1 cellular context compared by ENCODE assay signal in the genomic region with DNA sequence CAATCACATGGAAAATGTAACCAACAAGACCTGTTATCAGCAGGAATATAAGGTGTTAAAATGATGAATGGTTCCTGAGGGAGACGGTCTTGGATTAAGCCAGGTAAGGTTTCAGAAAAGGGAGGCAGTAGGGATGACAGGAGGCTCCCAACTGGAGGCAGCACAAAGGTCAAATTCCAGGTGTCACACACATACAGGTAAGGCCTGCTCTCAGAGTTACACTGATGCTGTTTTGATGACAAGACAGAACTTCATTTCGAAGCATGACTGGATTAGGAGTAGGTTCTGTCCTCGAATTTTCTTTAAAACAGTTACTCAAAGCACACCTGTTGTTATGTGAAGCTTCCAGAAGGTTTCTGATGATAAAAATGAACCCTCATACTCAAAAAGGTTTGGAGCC.
TF ChIP-seq lines count a peak whose summit lies in the region.

No MANE protein-coding gene starts in this region.

TF ChIP-seq in WTC11, 78 proteins besides CTCF, POLR2A, EP300 and RAD21 (continued from another document):
- TF ChIP-seq, protein P1, sequence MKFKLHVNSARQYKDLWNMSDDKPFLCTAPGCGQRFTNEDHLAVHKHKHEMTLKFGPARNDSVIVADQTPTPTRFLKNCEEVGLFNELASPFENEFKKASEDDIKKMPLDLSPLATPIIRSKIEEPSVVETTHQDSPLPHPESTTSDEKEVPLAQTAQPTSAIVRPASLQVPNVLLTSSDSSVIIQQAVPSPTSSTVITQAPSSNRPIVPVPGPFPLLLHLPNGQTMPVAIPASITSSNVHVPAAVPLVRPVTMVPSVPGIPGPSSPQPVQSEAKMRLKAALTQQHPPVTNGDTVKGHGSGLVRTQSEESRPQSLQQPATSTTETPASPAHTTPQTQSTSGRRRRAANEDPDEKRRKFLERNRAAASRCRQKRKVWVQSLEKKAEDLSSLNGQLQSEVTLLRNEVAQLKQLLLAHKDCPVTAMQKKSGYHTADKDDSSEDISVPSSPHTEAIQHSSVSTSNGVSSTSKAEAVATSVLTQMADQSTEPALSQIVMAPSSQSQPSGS (CRISPR knock-in tag; IDR thresholded peaks at IDR 0.05; ENCODE audit: borderline replicate concordance, low read depth), result no peak
- TF ChIP-seq ERG (CRISPR knock-in tag; IDR thresholded peaks at IDR 0.05), result no peak
- no peak for TF ChIP-seq ZBTB21 (CRISPR knock-in tag; IDR thresholded peaks at IDR 0.05; ENCODE audit: borderline replicate concordance)
- TF ChIP-seq E2F4 (CRISPR knock-in tag; IDR thresholded peaks at IDR 0.05; ENCODE audit: borderline replicate concordance, low read depth), result no peak
- no peak for TF ChIP-seq ETV6 (CRISPR knock-in tag; IDR thresholded peaks at IDR 0.05)
- no peak for TF ChIP-seq ELF4 (CRISPR knock-in tag; IDR thresholded peaks at IDR 0.05; ENCODE audit: low read depth)
- TF ChIP-seq ZNF219 (CRISPR knock-in tag; IDR thresholded peaks at IDR 0.05; ENCODE audit: borderline replicate concordance), result no peak
- TF ChIP-seq ZNF416 (CRISPR knock-in tag; IDR thresholded peaks at IDR 0.05), result no peak
- TF ChIP-seq SP1 (CRISPR knock-in tag; conservative IDR thresholded peaks at IDR 0.05), result no peak
- TF ChIP-seq, protein P2, sequence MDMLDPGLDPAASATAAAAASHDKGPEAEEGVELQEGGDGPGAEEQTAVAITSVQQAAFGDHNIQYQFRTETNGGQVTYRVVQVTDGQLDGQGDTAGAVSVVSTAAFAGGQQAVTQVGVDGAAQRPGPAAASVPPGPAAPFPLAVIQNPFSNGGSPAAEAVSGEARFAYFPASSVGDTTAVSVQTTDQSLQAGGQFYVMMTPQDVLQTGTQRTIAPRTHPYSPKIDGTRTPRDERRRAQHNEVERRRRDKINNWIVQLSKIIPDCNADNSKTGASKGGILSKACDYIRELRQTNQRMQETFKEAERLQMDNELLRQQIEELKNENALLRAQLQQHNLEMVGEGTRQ (CRISPR knock-in tag; IDR thresholded peaks at IDR 0.05), result no peak
- TF ChIP-seq, protein P3, sequence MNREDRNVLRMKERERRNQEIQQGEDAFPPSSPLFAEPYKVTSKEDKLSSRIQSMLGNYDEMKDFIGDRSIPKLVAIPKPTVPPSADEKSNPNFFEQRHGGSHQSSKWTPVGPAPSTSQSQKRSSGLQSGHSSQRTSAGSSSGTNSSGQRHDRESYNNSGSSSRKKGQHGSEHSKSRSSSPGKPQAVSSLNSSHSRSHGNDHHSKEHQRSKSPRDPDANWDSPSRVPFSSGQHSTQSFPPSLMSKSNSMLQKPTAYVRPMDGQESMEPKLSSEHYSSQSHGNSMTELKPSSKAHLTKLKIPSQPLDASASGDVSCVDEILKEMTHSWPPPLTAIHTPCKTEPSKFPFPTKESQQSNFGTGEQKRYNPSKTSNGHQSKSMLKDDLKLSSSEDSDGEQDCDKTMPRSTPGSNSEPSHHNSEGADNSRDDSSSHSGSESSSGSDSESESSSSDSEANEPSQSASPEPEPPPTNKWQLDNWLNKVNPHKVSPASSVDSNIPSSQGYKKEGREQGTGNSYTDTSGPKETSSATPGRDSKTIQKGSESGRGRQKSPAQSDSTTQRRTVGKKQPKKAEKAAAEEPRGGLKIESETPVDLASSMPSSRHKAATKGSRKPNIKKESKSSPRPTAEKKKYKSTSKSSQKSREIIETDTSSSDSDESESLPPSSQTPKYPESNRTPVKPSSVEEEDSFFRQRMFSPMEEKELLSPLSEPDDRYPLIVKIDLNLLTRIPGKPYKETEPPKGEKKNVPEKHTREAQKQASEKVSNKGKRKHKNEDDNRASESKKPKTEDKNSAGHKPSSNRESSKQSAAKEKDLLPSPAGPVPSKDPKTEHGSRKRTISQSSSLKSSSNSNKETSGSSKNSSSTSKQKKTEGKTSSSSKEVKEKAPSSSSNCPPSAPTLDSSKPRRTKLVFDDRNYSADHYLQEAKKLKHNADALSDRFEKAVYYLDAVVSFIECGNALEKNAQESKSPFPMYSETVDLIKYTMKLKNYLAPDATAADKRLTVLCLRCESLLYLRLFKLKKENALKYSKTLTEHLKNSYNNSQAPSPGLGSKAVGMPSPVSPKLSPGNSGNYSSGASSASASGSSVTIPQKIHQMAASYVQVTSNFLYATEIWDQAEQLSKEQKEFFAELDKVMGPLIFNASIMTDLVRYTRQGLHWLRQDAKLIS (CRISPR knock-in tag; IDR thresholded peaks at IDR 0.05; ENCODE audit: borderline replicate concordance), result no peak
